22 cellular contexts compared by ENCODE assay signal in the genomic region with DNA sequence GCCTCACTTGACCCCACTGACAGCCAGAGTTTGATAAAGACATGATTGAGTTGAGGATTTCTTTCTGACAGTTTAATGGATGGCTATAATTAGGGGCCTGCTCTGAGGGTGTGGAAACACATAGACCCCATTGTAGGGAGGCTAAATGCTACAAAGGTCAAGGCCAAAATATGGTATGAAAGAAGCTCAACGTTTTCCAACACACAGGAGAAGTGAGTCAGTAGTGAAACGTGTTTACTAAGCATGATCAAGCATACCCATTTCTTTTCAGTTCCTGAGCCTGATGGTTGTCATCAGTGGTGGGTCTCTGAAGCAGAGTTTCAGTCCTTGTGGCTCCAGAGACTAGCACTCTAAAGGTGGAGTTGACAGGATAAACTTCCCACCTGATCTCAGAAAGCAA.
DNase-seq lines count a peak whose midpoint lies in the region; ATAC-seq and FAIRE-seq lines count a peak whose summit lies in the region.
"Had no signal": no experiment of that assay in that cellular context is flagged by ENCODE, and none has a peak within 500 bp of the region (broad histone marks: within the 10 kb centered on the region; RNA-seq: fewer than 3 reads in every experiment).

No MANE protein-coding gene starts in this region.

- no peaks in the 10 kb centered on the region for H3K4me1 Mint-ChIP-seq in activated T-helper 17 cell treated with anti-CD3 and anti-CD28 coated beads, Interleukin-2, amount 50 U/mL, for 72 hours
- H3K4me1 Mint-ChIP-seq: activated CD8-positive, alpha-beta memory T cell treated with anti-CD3 and anti-CD28 coated beads, Interleukin-2, amount 10 ng/mL, durations not matched to agents 7 days and 5 days; activated naive CD8-positive, alpha-beta T cell treated with anti-CD3 and anti-CD28 coated beads, Interleukin-2, amount 10 ng/mL, durations not matched to agents 7 days and 5 days; CD4-positive, CD25-positive, alpha-beta regulatory T cell; IgD-negative memory B cell; immature natural killer cell had no signal

- H3K36me3 Mint-ChIP-seq in activated T-helper 17 cell treated with anti-CD3 and anti-CD28 coated beads, Interleukin-2, amount 50 U/mL, for 72 hours (ENCODE audit: low read depth): no peaks in the 10 kb centered on the region
- H3K36me3 Mint-ChIP-seq: activated CD8-positive, alpha-beta memory T cell treated with anti-CD3 and anti-CD28 coated beads, Interleukin-2, amount 10 ng/mL, durations not matched to agents 7 days and 5 days; activated naive CD8-positive, alpha-beta T cell treated with anti-CD3 and anti-CD28 coated beads, Interleukin-2, amount 10 ng/mL, durations not matched to agents 7 days and 5 days; CD4-positive, CD25-positive, alpha-beta regulatory T cell; IgD-negative memory B cell; immature natural killer cell had no signal

- peaks cover 20% of the 10 kb centered on the region for H3K27me3 Mint-ChIP-seq in activated T-helper 17 cell treated with anti-CD3 and anti-CD28 coated beads, Interleukin-2, amount 50 U/mL, for 72 hours

- no peak for FAIRE-seq in frontal cortex (lab: Jason Lieb, UNC)

- peak; percentile 70 for ATAC-seq in activated T-helper 17 cell treated with anti-CD3 and anti-CD28 coated beads, Interleukin-2, amount 50 U/mL, for 72 hours (replicated peaks)
- ATAC-seq in HG02610 (IDR thresholded peaks at IDR 0.05; ENCODE audit: unreplicated experiment) (no peak), Right ventricle myocardium superior (ENCODE audit: poor library complexity) (no peak)
- ATAC-seq: activated CD8-positive, alpha-beta memory T cell treated with anti-CD3 and anti-CD28 coated beads, Interleukin-2, amount 10 ng/mL, durations not matched to agents 7 days and 5 days had no signal

- no peak overlapping the region for H3K4me3 Mint-ChIP-seq in activated T-helper 17 cell treated with anti-CD3 and anti-CD28 coated beads, Interleukin-2, amount 50 U/mL, for 72 hours
- H3K4me3 Mint-ChIP-seq: activated CD8-positive, alpha-beta memory T cell treated with anti-CD3 and anti-CD28 coated beads, Interleukin-2, amount 10 ng/mL, durations not matched to agents 7 days and 5 days; activated naive CD8-positive, alpha-beta T cell treated with anti-CD3 and anti-CD28 coated beads, Interleukin-2, amount 10 ng/mL, durations not matched to agents 7 days and 5 days; CD4-positive, CD25-positive, alpha-beta regulatory T cell; endodermal cell; IgD-negative memory B cell; immature natural killer cell had no signal

- DNase-seq in ELR (ENCODE audit: low read depth): peak; percentile 64
- peak; percentile 22 for DNase-seq in NCI-H226
- DNase-seq in kidney tubule cell (ENCODE audit: low spot score): peak; percentile 19
- DNase-seq in frontal cortex (ENCODE audit: low spot score in 2 of 2): no peak
- no peak for DNase-seq in SK-N-DZ (ENCODE audit: low spot score)
- DNase-seq in Right ventricle myocardium superior: no peak
- DNase-seq: activated CD8-positive, alpha-beta memory T cell treated with anti-CD3 and anti-CD28 coated beads, Interleukin-2, amount 10 ng/mL, durations not matched to agents 7 days and 5 days; activated naive CD8-positive, alpha-beta T cell treated with anti-CD3 and anti-CD28 coated beads, Interleukin-2, amount 10 ng/mL, durations not matched to agents 7 days and 5 days; CD4-positive, CD25-positive, alpha-beta regulatory T cell; colonic mucosa; DMS53; endodermal cell; immature natural killer cell; NCI-H1436 treated with DMSO at 0.1 percent for 48 hours; NCI-H748 treated with DMSO at 0.1 percent for 48 hours; OCI-M1; psoas muscle; stimulated activated CD4-positive, alpha-beta T cell treated with anti-CD3 and anti-CD28 coated beads, Interleukin-4, amount 100 ng/mL, for 4 hours; stomach had no signal

- no peak overlapping the region for H3K27ac Mint-ChIP-seq in activated T-helper 17 cell treated with anti-CD3 and anti-CD28 coated beads, Interleukin-2, amount 50 U/mL, for 72 hours
- H3K27ac Mint-ChIP-seq: activated CD8-positive, alpha-beta memory T cell treated with anti-CD3 and anti-CD28 coated beads, Interleukin-2, amount 10 ng/mL, durations not matched to agents 7 days and 5 days; activated naive CD8-positive, alpha-beta T cell treated with anti-CD3 and anti-CD28 coated beads, Interleukin-2, amount 10 ng/mL, durations not matched to agents 7 days and 5 days; CD4-positive, CD25-positive, alpha-beta regulatory T cell; endodermal cell; IgD-negative memory B cell; immature natural killer cell had no signal

- intact Hi-C loops in Right ventricle myocardium superior (cut with DNase I): no loop called here

- no peaks in the 10 kb centered on the region for H3K9me3 Mint-ChIP-seq in activated T-helper 17 cell treated with anti-CD3 and anti-CD28 coated beads, Interleukin-2, amount 50 U/mL, for 72 hours
- H3K9me3 Mint-ChIP-seq: activated naive CD8-positive, alpha-beta T cell treated with anti-CD3 and anti-CD28 coated beads, Interleukin-2, amount 10 ng/mL, durations not matched to agents 7 days and 5 days had no signal

Comparison
In these comparisons a context has a peak if more than half of its experiments do, and no peak if none do; other contexts are left out.
1. DNase-seq: peak in ELR (single experiment), NCI-H226 (single experiment) and kidney tubule cell (single experiment); none in frontal cortex (0 of 2), SK-N-DZ (single experiment) and Right ventricle myocardium superior (single experiment).